15 cellular contexts compared by ENCODE assay signal in genomic region chr9:104605527-104605926, GRCh38. TPM values are rescaled to one million over a fixed set of nuclear protein-coding genes. Genes with fewer than 3 reads are reported as not detected.
DNase-seq lines count a peak whose midpoint lies in the region; ATAC-seq, FAIRE-seq and TF ChIP-seq lines count a peak whose summit lies in the region.
"Not testable (repeated sequence)": the region's sequence is repeated elsewhere in the genome, so short reads cannot be mapped to it uniquely, and the experiment has no call there.
"Had no signal": no experiment of that assay in that cellular context is flagged by ENCODE, and none has a peak within 500 bp of the region (broad histone marks: within the 10 kb centered on the region; RNA-seq: fewer than 3 reads in every experiment).

OR13C2 (minus strand) TSS chr9:104605627; CDS start chr9:104605627, 0 bp downstream.

- not testable (repeated sequence) for H3K4me3 Mint-ChIP-seq in neural progenitor cell

- H3K9me3 ChIP-seq in neural progenitor cell (ENCODE audit: low read depth), result not testable (repeated sequence)

- not testable (repeated sequence) for H2AFZ ChIP-seq in neural progenitor cell (replicated peaks)

- not testable (repeated sequence) for H3K4me1 Mint-ChIP-seq in neural progenitor cell

- peaks cover 19% of the 10 kb centered on the region for H3K4me1 ChIP-seq in neural progenitor cell

- not testable (repeated sequence) for H3K27me3 Mint-ChIP-seq in neural progenitor cell (ENCODE audit: insufficient read depth, low read depth)

- peak; percentile 77 for FAIRE-seq in D721Med (lab: Jason Lieb, UNC)
- peak; percentile 38 for FAIRE-seq in GM18507 (lab: Jason Lieb, UNC)

- not testable (repeated sequence) for TF ChIP-seq CTCF in D721Med (IDR thresholded peaks at IDR 0.05; ENCODE audit: insufficient read depth, missing control alignments); neural progenitor cell (IDR thresholded peaks at IDR 0.05)

- H3K79me2 ChIP-seq in neural progenitor cell (ENCODE audit: low read depth), result not testable (repeated sequence)

- ATAC-seq in GM19452 (IDR thresholded peaks at IDR 0.05; ENCODE audit: unreplicated experiment), result peak; percentile 4

- not testable (repeated sequence) for H4K20me1 ChIP-seq in neural progenitor cell (ENCODE audit: low read depth)

- not testable (repeated sequence) for H3F3A ChIP-seq in neural progenitor cell (ENCODE audit: low read depth)

- DNase-seq in D721Med (ENCODE audit: insufficient read length, low spot score); GM18507 (ENCODE audit: extremely low spot score, insufficient read length, low read depth); neural progenitor cell (ENCODE audit: low spot score): not testable (repeated sequence)

- H3K27me3 ChIP-seq in neural progenitor cell, result not testable (repeated sequence)

- H3K9me3 Mint-ChIP-seq in neural progenitor cell, result not testable (repeated sequence)

- not testable (repeated sequence) for H3K4me3 ChIP-seq in neural progenitor cell

- H3K36me3 Mint-ChIP-seq in neural progenitor cell, result not testable (repeated sequence)

- H3K27ac ChIP-seq in neural progenitor cell, result not testable (repeated sequence)

- H3K36me3 ChIP-seq in neural progenitor cell, result not testable (repeated sequence)

- not testable (repeated sequence) for H3K27ac Mint-ChIP-seq in neural progenitor cell

- H3K4me2 ChIP-seq in neural progenitor cell, result peak within 1 kb of the TSS; percentile 43

- not testable (repeated sequence) for H3K9ac ChIP-seq in neural progenitor cell

RNA-seq across cellular contexts. Expression of gene OR13C2, which starts in this region (rescaled TPM):
- not detected in 2 replicates for total RNA-seq in neural progenitor cell (ENCODE audit: low replicate concordance)
- total RNA-seq: A172; A673; B cell; Caco-2; Calu3; CD4-positive, alpha-beta memory T cell; CD4-positive, alpha-beta T cell; CD4-positive, CD25-positive, alpha-beta regulatory T cell; CD8-positive, alpha-beta memory T cell; CD8-positive, alpha-beta T cell; Daoy had no signal
